2 cellular contexts compared by ENCODE assay signal in the genomic region with DNA sequence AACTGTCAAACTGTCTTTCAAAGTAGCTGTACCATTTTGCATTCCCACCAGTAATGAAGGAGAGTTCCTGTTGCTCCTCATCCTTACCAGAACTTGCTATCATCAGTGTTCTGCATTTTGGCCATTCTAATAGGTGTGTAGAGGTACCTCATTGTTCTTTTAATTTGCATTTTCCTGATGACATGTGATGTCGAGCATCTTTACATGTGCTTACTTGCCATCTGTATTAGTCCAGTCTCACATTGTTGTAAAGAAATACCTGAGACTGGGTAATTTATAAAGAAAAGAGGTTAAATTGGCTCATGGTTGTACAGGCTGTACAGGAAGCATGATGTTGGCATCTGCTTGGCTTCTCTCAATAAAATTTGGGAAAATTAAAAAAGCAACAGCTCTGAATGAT.
TF ChIP-seq lines count a peak whose summit lies in the region.

No MANE protein-coding gene starts in this region.

TF ChIP-seq in HepG2, 621 proteins besides CTCF, POLR2A, EP300 and RAD21:
- no peak for TF ChIP-seq ZNF274 (CRISPR knock-in tag; IDR thresholded peaks at IDR 0.05)
- no peak for TF ChIP-seq ZZZ3 (CRISPR knock-in tag; IDR thresholded peaks at IDR 0.05; ENCODE audit: borderline replicate concordance)
- TF ChIP-seq ZNF703 (CRISPR knock-in tag; IDR thresholded peaks at IDR 0.05; ENCODE audit: borderline replicate concordance), result no peak
- TF ChIP-seq, protein P1, sequence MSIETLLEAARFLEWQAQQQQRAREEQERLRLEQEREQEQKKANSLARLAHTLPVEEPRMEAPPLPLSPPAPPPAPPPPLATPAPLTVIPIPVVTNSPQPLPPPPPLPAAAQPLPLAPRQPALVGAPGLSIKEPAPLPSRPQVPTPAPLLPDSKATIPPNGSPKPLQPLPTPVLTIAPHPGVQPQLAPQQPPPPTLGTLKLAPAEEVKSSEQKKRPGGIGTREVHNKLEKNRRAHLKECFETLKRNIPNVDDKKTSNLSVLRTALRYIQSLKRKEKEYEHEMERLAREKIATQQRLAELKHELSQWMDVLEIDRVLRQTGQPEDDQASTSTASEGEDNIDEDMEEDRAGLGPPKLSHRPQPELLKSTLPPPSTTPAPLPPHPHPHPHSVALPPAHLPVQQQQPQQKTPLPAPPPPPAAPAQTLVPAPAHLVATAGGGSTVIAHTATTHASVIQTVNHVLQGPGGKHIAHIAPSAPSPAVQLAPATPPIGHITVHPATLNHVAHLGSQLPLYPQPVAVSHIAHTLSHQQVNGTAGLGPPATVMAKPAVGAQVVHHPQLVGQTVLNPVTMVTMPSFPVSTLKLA (IDR thresholded peaks at IDR 0.05), result peak; percentile 79
- TF ChIP-seq FOXJ3 (CRISPR knock-in tag; IDR thresholded peaks at IDR 0.05; ENCODE audit: borderline replicate concordance), result no peak
- TF ChIP-seq, protein P2, sequence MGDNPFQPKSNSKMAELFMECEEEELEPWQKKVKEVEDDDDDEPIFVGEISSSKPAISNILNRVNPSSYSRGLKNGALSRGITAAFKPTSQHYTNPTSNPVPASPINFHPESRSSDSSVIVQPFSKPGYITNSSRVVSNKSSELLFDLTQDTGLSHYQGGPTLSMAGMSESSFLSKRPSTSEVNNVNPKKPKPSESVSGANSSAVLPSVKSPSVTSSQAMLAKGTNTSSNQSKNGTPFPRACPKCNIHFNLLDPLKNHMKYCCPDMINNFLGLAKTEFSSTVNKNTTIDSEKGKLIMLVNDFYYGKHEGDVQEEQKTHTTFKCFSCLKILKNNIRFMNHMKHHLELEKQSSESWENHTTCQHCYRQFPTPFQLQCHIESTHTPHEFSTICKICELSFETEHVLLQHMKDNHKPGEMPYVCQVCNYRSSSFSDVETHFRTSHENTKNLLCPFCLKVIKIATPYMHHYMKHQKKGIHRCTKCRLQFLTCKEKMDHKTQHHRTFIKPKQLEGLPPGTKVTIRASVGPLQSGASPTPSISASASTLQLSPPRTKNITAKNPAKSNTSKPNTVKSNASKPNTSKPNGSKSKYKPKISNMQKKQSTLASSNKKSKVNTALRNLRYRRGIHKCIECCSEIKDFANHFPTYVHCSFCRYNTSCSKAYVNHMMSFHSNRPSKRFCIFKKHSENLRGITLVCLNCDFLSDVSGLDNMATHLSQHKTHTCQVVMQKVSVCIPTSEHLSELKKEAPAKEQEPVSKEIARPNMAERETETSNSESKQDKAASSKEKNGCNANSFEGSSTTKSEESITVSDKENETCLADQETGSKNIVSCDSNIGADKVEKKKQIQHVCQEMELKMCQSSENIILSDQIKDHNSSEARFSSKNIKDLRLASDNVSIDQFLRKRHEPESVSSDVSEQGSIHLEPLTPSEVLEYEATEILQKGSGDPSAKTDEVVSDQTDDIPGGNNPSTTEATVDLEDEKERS (CRISPR knock-in tag; IDR thresholded peaks at IDR 0.05), result no peak

TF ChIP-seq in GM12891, 5 proteins besides CTCF, POLR2A, EP300 and RAD21:
- TF ChIP-seq POLR2AphosphoS5 (IDR thresholded peaks at IDR 0.05; ENCODE audit: low read depth, low read length), result no peak
- no peak for TF ChIP-seq SPI1 (IDR thresholded peaks at IDR 0.05; ENCODE audit: low read depth, low read length)
- no peak for TF ChIP-seq POU2F2 (IDR thresholded peaks at IDR 0.05; ENCODE audit: low read depth, low read length)
- TF ChIP-seq TAF1 (IDR thresholded peaks at IDR 0.05; ENCODE audit: low read depth, low read length), result no peak
- no peak for TF ChIP-seq PAX5 (IDR thresholded peaks at IDR 0.05; ENCODE audit: insufficient read depth, low read length, severe bottlenecking)
